In the genomic region with DNA sequence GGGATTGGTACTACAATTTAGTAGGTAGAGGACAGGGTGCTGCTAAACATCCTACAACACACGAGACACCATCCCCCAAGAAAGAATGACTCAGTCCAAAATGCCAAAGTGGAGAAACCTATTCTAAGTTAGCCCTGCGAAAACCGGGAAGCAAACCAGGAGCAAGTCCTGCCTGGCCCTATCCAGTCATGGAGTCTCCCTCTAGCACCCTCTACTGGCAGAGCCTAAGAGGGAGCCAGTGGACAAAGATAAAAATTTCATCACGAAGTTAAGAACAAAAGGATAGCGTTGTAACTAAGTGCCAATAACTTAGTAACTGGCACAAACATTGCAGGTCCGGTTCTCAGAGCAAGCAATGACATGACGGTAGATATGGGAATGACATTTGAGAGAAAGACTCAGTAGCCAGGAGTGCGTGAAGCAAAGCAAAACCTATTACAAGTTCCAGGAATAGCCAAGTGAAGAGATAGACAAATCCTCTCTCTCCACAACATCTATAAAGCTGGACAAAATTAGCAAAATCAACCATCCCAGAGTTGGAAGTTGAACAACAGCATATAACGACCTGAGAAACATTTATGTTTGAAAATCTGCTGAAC, we compare ENCODE assay signal across 8 cellular contexts.
A peak's percentile ranks its signal among the peaks of the same experiment; 100 is the strongest.
DNase-seq lines count a peak whose midpoint lies in the region; ATAC-seq, FAIRE-seq and TF ChIP-seq lines count a peak whose summit lies in the region.

No MANE protein-coding gene starts in this region.

- DNase-seq in EL: peak; percentile 55
- DNase-seq in NCI-H774 (lab: John Stamatoyannopoulos, UW): peak; percentile 28
- DNase-seq in mammary epithelial cell: peak; percentile 69
- DNase-seq in kidney: no peak
- DNase-seq in testis: peak; percentile 79

- H3K4me3 ChIP-seq in mammary epithelial cell (replicated peaks in 1 of 3; ENCODE audit: insufficient read depth in 1 of 3, low read depth in 2 of 3, low read length in 3 of 3) (no peak overlapping the region), kidney (ENCODE audit: low read length in 2 of 2) (no peak overlapping the region), testis (no peak overlapping the region)

- dilution Hi-C loops in mammary epithelial cell (cut with HindIII; ENCODE audit: low sequenced_read_pairs): no loop called here

- no TSS peak for BruUV-seq in mammary epithelial cell (replicated peaks; lab: Mats Ljungman, UMichigan)

- no peaks in the 10 kb centered on the region for H3K79me2 ChIP-seq in mammary epithelial cell (ENCODE audit: insufficient read depth, low read length)

- no peak for TF ChIP-seq POLR2A in testis (IDR thresholded peaks at IDR 0.05)

- peak; percentile 56 for FAIRE-seq in kidney (lab: Jason Lieb, UNC)

- no peak overlapping the region for H3K4me2 ChIP-seq in mammary epithelial cell (ENCODE audit: insufficient read depth, low read depth, low read length)

- ATAC-seq in HG03432 (IDR thresholded peaks at IDR 0.05; ENCODE audit: unreplicated experiment): peak; percentile 51
- no peak for ATAC-seq in GM18858 (IDR thresholded peaks at IDR 0.05; ENCODE audit: unreplicated experiment)
- no peak for ATAC-seq in HG03469 (IDR thresholded peaks at IDR 0.05; ENCODE audit: unreplicated experiment)

- intact Hi-C loops in mammary epithelial cell (cut with micrococcal nuclease): loop anchor here (1.0 to 10.0 kb wide), 6 partner anchors 96 to 1331 kb away; a partner anchor contains a TSS
- intact Hi-C loops in kidney (cut with DNase I): no loop called here
- intact Hi-C loops in testis (cut with DNase I; ENCODE audit: low total_unique reads): no loop called here

- 24% methylated on average over 5 of the region's 9 CpGs for WGBS in mammary epithelial cell (ENCODE audit: low coverage, missing lambda C conversion rate)
- 28 to 33% methylated on average over 9 of the region's 9 CpGs for WGBS in testis, 2 donors

- H2AFZ ChIP-seq in mammary epithelial cell (ENCODE audit: low read depth, low read length): no peak overlapping the region

- peaks cover 3% of the 10 kb centered on the region for H3K9me3 ChIP-seq in mammary epithelial cell (replicated peaks; ENCODE audit: insufficient read depth, low read length)
- no peaks in the 10 kb centered on the region for H3K9me3 ChIP-seq in kidney (ENCODE audit: control insufficient read depth in 1 of 2, low read length in 2 of 2)
- H3K9me3 ChIP-seq in testis: no peaks in the 10 kb centered on the region

- H3K27me3 ChIP-seq in mammary epithelial cell (ENCODE audit: insufficient read depth, low read length) (no peaks in the 10 kb centered on the region), testis (no peaks in the 10 kb centered on the region)

- H3K9ac ChIP-seq in mammary epithelial cell (ENCODE audit: insufficient read depth, low read length) (no peak overlapping the region), kidney (ENCODE audit: low read length in 2 of 2) (no peak overlapping the region)

- in situ Hi-C loops in mammary epithelial cell (cut with MboI; ENCODE audit: low sequenced_read_pairs in 2 of 2): loop anchor here in 1 of 2 donors (25.0 kb wide), 1 partner anchor 1326 kb away; no protein-coding TSS in a partner anchor

- TF ChIP-seq CTCF in mammary epithelial cell (conservative IDR thresholded peaks at IDR 0.05 in 1 of 2, IDR thresholded peaks at IDR 0.05 in 1 of 2; ENCODE audit: extremely low read depth in 1 of 2, insufficient read depth in 1 of 2, low read depth in 1 of 2, low read length in 2 of 2): peak; percentile 98 to 99
- peak; percentile 82 for TF ChIP-seq CTCF in kidney (IDR thresholded peaks at IDR 0.05; ENCODE audit: borderline replicate concordance, extremely low read depth, insufficient read depth)
- TF ChIP-seq CTCF in testis (IDR thresholded peaks at IDR 0.05): peak; percentile 26 to 83 (median 76)

- H3K4me1 ChIP-seq in mammary epithelial cell (ENCODE audit: insufficient read depth, low read length): no peaks in the 10 kb centered on the region
- H3K4me1 ChIP-seq in kidney (ENCODE audit: control insufficient read depth in 1 of 2, insufficient read depth in 1 of 2, low read depth in 1 of 2, low read length in 2 of 2): no peaks in the 10 kb centered on the region
- no peaks in the 10 kb centered on the region for H3K4me1 ChIP-seq in testis

- CTCF ChIA-PET in mammary epithelial cell (lab: Charles Lee; ENCODE audit: low non-redundant PET): no interaction called here

- no peaks in the 10 kb centered on the region for H4K20me1 ChIP-seq in mammary epithelial cell (ENCODE audit: insufficient read depth, low read length)

- no peak overlapping the region for H3K27ac ChIP-seq in mammary epithelial cell (ENCODE audit: insufficient read depth, low read depth, low read length)
- H3K27ac ChIP-seq in kidney (ENCODE audit: low read depth in 2 of 2, low read length in 2 of 2): no peak overlapping the region
- no peak overlapping the region for H3K27ac ChIP-seq in testis

- no peaks in the 10 kb centered on the region for H3K36me3 ChIP-seq in mammary epithelial cell (ENCODE audit: insufficient read depth, low read length)
- no peaks in the 10 kb centered on the region for H3K36me3 ChIP-seq in kidney (ENCODE audit: control insufficient read depth in 1 of 2, insufficient read depth in 2 of 2, low read length in 2 of 2)
- H3K36me3 ChIP-seq in testis (ENCODE audit: low read depth, missing control alignments): no peaks in the 10 kb centered on the region
